Comparison of ENCODE assay signal across 8 cellular contexts in genomic region chr3:127628788-127629456, GRCh38. TPM values are rescaled to one million over a fixed set of nuclear protein-coding genes. Genes with fewer than 3 reads are reported as not detected.
A peak's percentile ranks its signal among the peaks of the same experiment; 100 is the strongest.
DNase-seq lines count a peak whose midpoint lies in the region; ATAC-seq and TF ChIP-seq lines count a peak whose summit lies in the region.

TSS of gene PODXL2 (plus strand) at chr3:127629185. CDS start at chr3:127629220, 35 bp downstream.

- H3K4me1 Mint-ChIP-seq in activated naive CD8-positive, alpha-beta T cell treated with anti-CD3 and anti-CD28 coated beads, Interleukin-2, amount 10 ng/mL, durations not matched to agents 7 days and 5 days = peaks cover 22% of the 10 kb centered on the region
- peaks cover 19% of the 10 kb centered on the region for H3K4me1 Mint-ChIP-seq in osteocyte (ENCODE audit: unreplicated experiment)

- peak within 1 kb of the TSS; percentile 55 for H3K4me2 ChIP-seq in OCI-LY7 (ENCODE audit: low read length)

- TF ChIP-seq CTCF in OCI-LY7 (conservative IDR thresholded peaks at IDR 0.05; ENCODE audit: low read length) (no peak), cardiac muscle cell (IDR thresholded peaks at IDR 0.05; ENCODE audit: low read depth, low read length) (no peak), osteocyte (IDR thresholded peaks at IDR 0.05) (no peak)

- peak; percentile 65 for ATAC-seq in activated naive CD8-positive, alpha-beta T cell treated with anti-CD3 and anti-CD28 coated beads, Interleukin-2, amount 10 ng/mL, durations not matched to agents 7 days and 5 days (ENCODE audit: low read depth)
- ATAC-seq in HG03159 (IDR thresholded peaks at IDR 0.05; ENCODE audit: unreplicated experiment) = no peak

- H3K4me3 ChIP-seq in OCI-LY7 (ENCODE audit: low read depth, low read length, poor library complexity, severe bottlenecking) = peak within 1 kb of the TSS; percentile 71
- H3K4me3 ChIP-seq in cardiac muscle cell = peak within 1 kb of the TSS; percentile 34

- peak within 1 kb of the TSS; percentile 79 for H3K4me3 Mint-ChIP-seq in activated naive CD8-positive, alpha-beta T cell treated with anti-CD3 and anti-CD28 coated beads, Interleukin-2, amount 10 ng/mL, durations not matched to agents 7 days and 5 days
- peak within 1 kb of the TSS; percentile 66 for H3K4me3 Mint-ChIP-seq in osteocyte (ENCODE audit: unreplicated experiment)

- H3K36me3 Mint-ChIP-seq in activated naive CD8-positive, alpha-beta T cell treated with anti-CD3 and anti-CD28 coated beads, Interleukin-2, amount 10 ng/mL, durations not matched to agents 7 days and 5 days = peaks cover 2% of the 10 kb centered on the region
- peaks cover 2% of the 10 kb centered on the region for H3K36me3 Mint-ChIP-seq in osteocyte (ENCODE audit: unreplicated experiment)

- H3K79me2 ChIP-seq in OCI-LY7 (ENCODE audit: insufficient read depth, low read depth, low read length) = no peaks in the 10 kb centered on the region

- no TSS peak for BruUV-seq in OCI-LY7 (replicated peaks; lab: Mats Ljungman, UMichigan)

- H3K27me3 Mint-ChIP-seq in activated naive CD8-positive, alpha-beta T cell treated with anti-CD3 and anti-CD28 coated beads, Interleukin-2, amount 10 ng/mL, durations not matched to agents 7 days and 5 days = peaks cover 53% of the 10 kb centered on the region
- peaks cover 53% of the 10 kb centered on the region for H3K27me3 Mint-ChIP-seq in osteocyte (ENCODE audit: unreplicated experiment)

- POLR2A ChIA-PET in HEK293T (lab: Yijun Ruan, JAX) (no interaction called here), OCI-LY7 (lab: Charles Lee) (no interaction called here)
- POLR2A ChIA-PET in activated naive CD8-positive, alpha-beta T cell treated with anti-CD3 and anti-CD28 coated beads, Interleukin-2, amount 10 ng/mL, durations not matched to agents 7 days and 5 days (lab: Charles Lee) = interaction anchor here (0.6 to 1.0 kb wide), 2 partner anchors 43 to 46 kb away, joined by 3 to 6 read pairs; no protein-coding TSS in a partner anchor

- DNase-seq in D341Med (ENCODE audit: low spot score) (peak; percentile 100), HEK293T (ENCODE audit: extremely low spot score) (peak; percentile 93), OCI-LY7 (ENCODE audit: low spot score) (peak; percentile 61), cardiac muscle cell (ENCODE audit: low read depth in 1 of 2, low spot score in 1 of 2) (peak; percentile 72 to 87), osteocyte (ENCODE audit: extremely low spot score, unreplicated experiment) (no peak)
- peak; percentile 64 for DNase-seq in activated naive CD8-positive, alpha-beta T cell treated with anti-CD3 and anti-CD28 coated beads, Interleukin-2, amount 10 ng/mL, durations not matched to agents 7 days and 5 days
- no peak for DNase-seq in effector CD8-positive, alpha-beta T cell (lab: John Stamatoyannopoulos, UW)

- H3K9me2 ChIP-seq in OCI-LY7 (ENCODE audit: insufficient read depth, low read length) = no peaks in the 10 kb centered on the region

- intact Hi-C loops in OCI-LY7 (cut with micrococcal nuclease; ENCODE audit: unreplicated experiment) = no loop called here

- H3K9me3 ChIP-seq in OCI-LY7 (ENCODE audit: low read length) (no peaks in the 10 kb centered on the region), cardiac muscle cell (ENCODE audit: low read depth) (no peaks in the 10 kb centered on the region)

- H3K4me1 ChIP-seq in OCI-LY7 (ENCODE audit: insufficient read depth, low read length, poor library complexity, severe bottlenecking) (peaks cover 17% of the 10 kb centered on the region), cardiac muscle cell (ENCODE audit: low read depth) (no peaks in the 10 kb centered on the region)

- no peaks in the 10 kb centered on the region for H4K20me1 ChIP-seq in OCI-LY7 (ENCODE audit: insufficient read depth, low read length)

- peak within 1 kb of the TSS; percentile 54; the same call in 1 of the 2 replicates for H2AFZ ChIP-seq in OCI-LY7 (ENCODE audit: low read length)

- no peak within 1 kb of the TSS for H3K27ac ChIP-seq in OCI-LY7 (ENCODE audit: low read depth, low read length, poor library complexity, severe bottlenecking)
- no peak within 1 kb of the TSS for H3K27ac ChIP-seq in cardiac muscle cell

- no peak within 1 kb of the TSS for H3K27ac Mint-ChIP-seq in activated naive CD8-positive, alpha-beta T cell treated with anti-CD3 and anti-CD28 coated beads, Interleukin-2, amount 10 ng/mL, durations not matched to agents 7 days and 5 days
- H3K27ac Mint-ChIP-seq in osteocyte (ENCODE audit: unreplicated experiment) = no peak within 1 kb of the TSS

- peaks cover 36% of the 10 kb centered on the region for H3K27me3 ChIP-seq in cardiac muscle cell

- no peaks in the 10 kb centered on the region for H3K9me3 Mint-ChIP-seq in activated naive CD8-positive, alpha-beta T cell treated with anti-CD3 and anti-CD28 coated beads, Interleukin-2, amount 10 ng/mL, durations not matched to agents 7 days and 5 days
- no peaks in the 10 kb centered on the region for H3K9me3 Mint-ChIP-seq in osteocyte (ENCODE audit: unreplicated experiment)

- H3K36me3 ChIP-seq in OCI-LY7 (ENCODE audit: insufficient read depth, low read length) (no peaks in the 10 kb centered on the region), cardiac muscle cell (no peaks in the 10 kb centered on the region)

- CTCF ChIA-PET in HEK293T (lab: Yijun Ruan, JAX) = no interaction called here
- CTCF ChIA-PET in OCI-LY7 (lab: Charles Lee; ENCODE audit: unreplicated experiment) = no interaction called here

TF ChIP-seq in HEK293T, 16 proteins besides CTCF, POLR2A, EP300 and RAD21:
- no peak for TF ChIP-seq NFRKB (IDR thresholded peaks at IDR 0.05)
- peak; percentile 100 for TF ChIP-seq L3MBTL2 (conservative IDR thresholded peaks at IDR 0.05)
- no peak for TF ChIP-seq PKNOX1 (IDR thresholded peaks at IDR 0.05)

RNA-seq across cellular contexts. Expression of gene PODXL2, which starts in this region (rescaled TPM):
- 29.4 and 37.7 TPM in 2 replicates for total RNA-seq in OCI-LY7 (2014; rRNA removed; shearing (Covaris generic))
- 15.2 and 16.1 TPM in 2 replicates for total RNA-seq in OCI-LY7 (2022)
- total RNA-seq in activated naive CD8-positive, alpha-beta T cell treated with anti-CD3 and anti-CD28 coated beads, Interleukin-2, amount 10 ng/mL, durations not matched to agents 7 days and 5 days = 1 to 10 TPM; 2.2 TPM
- total RNA-seq in cardiac muscle cell = 18.3 and 24.9 TPM in 2 replicates
- polyA plus RNA-seq in cardiac muscle cell = 16.0 and 16.3 TPM in 2 replicates
- total RNA-seq in osteocyte = 5.7 and 5.9 TPM in 2 replicates

Comparison
In these comparisons a context has a peak if more than half of its experiments do, and no peak if none do; other contexts are left out.
1. DNase-seq: peak in D341Med (single experiment), HEK293T (single experiment), OCI-LY7 (single experiment), activated naive CD8-positive, alpha-beta T cell treated with anti-CD3 and anti-CD28 coated beads, Interleukin-2, amount 10 ng/mL, durations not matched to agents 7 days and 5 days (single experiment) and cardiac muscle cell (2 of 2); none in osteocyte (single experiment) and effector CD8-positive, alpha-beta T cell (single experiment).